15 cellular contexts compared by ENCODE assay signal in the genomic region with DNA sequence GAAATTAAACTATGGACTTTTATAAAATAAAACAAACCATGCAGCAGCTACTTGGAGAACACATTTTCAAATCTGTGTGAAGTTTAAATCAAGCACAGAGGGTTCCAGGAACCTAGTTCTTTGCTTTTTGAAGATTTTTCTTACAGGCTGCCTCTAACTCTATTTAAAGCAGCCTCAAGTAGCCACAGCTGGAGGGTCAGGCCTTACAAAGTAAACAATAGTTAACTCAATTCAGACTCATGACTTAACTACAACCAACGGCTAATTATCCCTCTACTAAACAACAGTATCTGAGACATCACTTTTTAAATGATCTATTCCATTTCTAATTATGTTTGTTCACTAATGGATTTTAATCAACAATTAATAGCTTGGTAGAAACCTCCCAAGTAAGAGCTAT. TPM values are rescaled to one million over a fixed set of nuclear protein-coding genes. Genes with fewer than 3 reads are reported as not detected.
DNase-seq lines count a peak whose midpoint lies in the region; ATAC-seq and TF ChIP-seq lines count a peak whose summit lies in the region.
"Had no signal": no experiment of that assay in that cellular context is flagged by ENCODE, and none has a peak within 500 bp of the region (broad histone marks: within the 10 kb centered on the region; RNA-seq: fewer than 3 reads in every experiment).

No MANE protein-coding gene starts in this region.

- H3K27ac ChIP-seq in lower lobe of right lung (peak overlapping the region; percentile 38), tibial artery (peak overlapping the region; percentile 91 to 99)

- H3K4me1 ChIP-seq in lower lobe of right lung: peaks cover 89% of the 10 kb centered on the region
- peaks cover 0 to 100% (median 78%) of the 10 kb centered on the region in 4 donors for H3K4me1 ChIP-seq in tibial artery

- H3K27me3 Mint-ChIP-seq in activated T-cell treated with anti-CD3 and anti-CD28 coated beads, Interleukin-2, amount 50 U/mL, for 72 hours (ENCODE audit: low read depth): no peaks in the 10 kb centered on the region
- no peaks in the 10 kb centered on the region for H3K27me3 Mint-ChIP-seq in activated CD4-positive, alpha-beta memory T cell treated with anti-CD3 and anti-CD28 coated beads, Interleukin-2, amount 10 ng/mL, durations not matched to agents 7 days and 5 days

- no peaks in the 10 kb centered on the region for H3K9me3 Mint-ChIP-seq in activated T-cell treated with anti-CD3 and anti-CD28 coated beads, Interleukin-2, amount 50 U/mL, for 72 hours
- no peaks in the 10 kb centered on the region for H3K9me3 Mint-ChIP-seq in activated CD4-positive, alpha-beta memory T cell treated with anti-CD3 and anti-CD28 coated beads, Interleukin-2, amount 10 ng/mL, durations not matched to agents 7 days and 5 days
- H3K9me3 Mint-ChIP-seq: natural killer cell had no signal

- peaks cover 91% of the 10 kb centered on the region for H3K4me1 Mint-ChIP-seq in activated T-cell treated with anti-CD3 and anti-CD28 coated beads, Interleukin-2, amount 50 U/mL, for 72 hours (ENCODE audit: low read depth)
- H3K4me1 Mint-ChIP-seq in activated CD4-positive, alpha-beta memory T cell treated with anti-CD3 and anti-CD28 coated beads, Interleukin-2, amount 10 ng/mL, durations not matched to agents 7 days and 5 days: peaks cover 89% of the 10 kb centered on the region

- no peak for TF ChIP-seq CTCF in lower lobe of right lung (IDR thresholded peaks at IDR 0.05)
- TF ChIP-seq CTCF in tibial artery (IDR thresholded peaks at IDR 0.05): no peak

- H3K36me3 ChIP-seq in lower lobe of right lung (no peaks in the 10 kb centered on the region), tibial artery (no peaks in the 10 kb centered on the region)
- H3K36me3 ChIP-seq: HAP-1 had no signal

- peak overlapping the region in 1 of 2 donors; percentile 78 for H3K4me3 Mint-ChIP-seq in activated T-cell treated with anti-CD3 and anti-CD28 coated beads, Interleukin-2, amount 50 U/mL, for 72 hours
- no peak overlapping the region for H3K4me3 Mint-ChIP-seq in activated CD4-positive, alpha-beta memory T cell treated with anti-CD3 and anti-CD28 coated beads, Interleukin-2, amount 10 ng/mL, durations not matched to agents 7 days and 5 days
- H3K4me3 Mint-ChIP-seq: natural killer cell had no signal

- ATAC-seq in activated T-cell treated with anti-CD3 and anti-CD28 coated beads, Interleukin-2, amount 50 U/mL, for 72 hours (replicated peaks in 1 of 2): no peak
- ATAC-seq in lower lobe of right lung: peak in 1 of 2 donors; percentile 42
- ATAC-seq: natural killer cell had no signal

- H3K9me3 ChIP-seq in lower lobe of right lung (no peaks in the 10 kb centered on the region), tibial artery (no peaks in the 10 kb centered on the region)
- H3K9me3 ChIP-seq: HAP-1 had no signal

- no peaks in the 10 kb centered on the region for H3K27me3 ChIP-seq in lower lobe of right lung (ENCODE audit: low read depth)
- H3K27me3 ChIP-seq in tibial artery: no peaks in the 10 kb centered on the region

- CTCF ChIA-PET in activated CD4-positive, alpha-beta memory T cell treated with anti-CD3 and anti-CD28 coated beads, Interleukin-2, amount 10 ng/mL, durations not matched to agents 7 days and 5 days (lab: Charles Lee): interaction anchor here (0.9 to 4.3 kb wide), 8 partner anchors 8 to 267 kb away, joined by 3 to 30 read pairs (median 6); no protein-coding TSS in a partner anchor

- no peaks in the 10 kb centered on the region for H3K36me3 Mint-ChIP-seq in activated T-cell treated with anti-CD3 and anti-CD28 coated beads, Interleukin-2, amount 50 U/mL, for 72 hours (ENCODE audit: insufficient read depth in 2 of 2)
- peaks cover 20% of the 10 kb centered on the region for H3K36me3 Mint-ChIP-seq in activated CD4-positive, alpha-beta memory T cell treated with anti-CD3 and anti-CD28 coated beads, Interleukin-2, amount 10 ng/mL, durations not matched to agents 7 days and 5 days (ENCODE audit: low read depth)
- H3K36me3 Mint-ChIP-seq: natural killer cell had no signal

- peak overlapping the region; percentile 96 for H3K27ac Mint-ChIP-seq in activated T-cell treated with anti-CD3 and anti-CD28 coated beads, Interleukin-2, amount 50 U/mL, for 72 hours
- H3K27ac Mint-ChIP-seq in activated CD4-positive, alpha-beta memory T cell treated with anti-CD3 and anti-CD28 coated beads, Interleukin-2, amount 10 ng/mL, durations not matched to agents 7 days and 5 days: peak overlapping the region; percentile 83
- H3K27ac Mint-ChIP-seq: natural killer cell had no signal

- no peak for DNase-seq in activated T-cell treated with anti-CD3 and anti-CD28 coated beads, Interleukin-2, amount 50 U/mL, for 72 hours
- DNase-seq in activated T-cell treated with anti-CD3 and anti-CD28 coated beads for 4 hours (no peak), lower lobe of right lung (no peak), tibial artery (no peak), T-helper 9 cell (no peak)
- DNase-seq in activated CD4-positive, alpha-beta memory T cell treated with anti-CD3 and anti-CD28 coated beads, Interleukin-2, amount 10 ng/mL, durations not matched to agents 7 days and 5 days: no peak
- DNase-seq in activated effector memory CD4-positive, alpha-beta T cell treated with Interleukin-2 at 50 U/mL for 16 hours: no peak
- DNase-seq in activated CD8-positive, alpha-beta memory T cell treated with anti-CD3 and anti-CD28 coated beads, Interleukin-2, amount 50 U/mL, for 4 hours: no peak
- DNase-seq: activated CD4-positive, alpha-beta T cell treated with anti-CD3 and anti-CD28 coated beads, Interleukin-2, amount 50 U/mL, for 1 hour; effector CD4-positive, alpha-beta T cell; natural killer cell; NCI-H446 treated with DMSO at 0.1 percent for 48 hours; SIG-M5; stimulated activated naive CD4-positive, alpha-beta T cell treated with Interleukin-2 at 50 U/mL for 16 hours had no signal

- H3K4me3 ChIP-seq in lower lobe of right lung (no peak overlapping the region), tibial artery (no peak overlapping the region)
- H3K4me3 ChIP-seq: HAP-1 had no signal

- intact Hi-C loops in lower lobe of right lung (cut with DNase I) (no loop called here), tibial artery (cut with DNase I; ENCODE audit: low total_unique reads) (no loop called here)

- POLR2A ChIA-PET in activated CD4-positive, alpha-beta memory T cell treated with anti-CD3 and anti-CD28 coated beads, Interleukin-2, amount 10 ng/mL, durations not matched to agents 7 days and 5 days (lab: Charles Lee): interaction anchor here (0.7 to 12.8 kb wide), 12 partner anchors 6 to 507 kb away, joined by 3 to 117 read pairs (median 8); a partner anchor contains a TSS

RNA-seq across cellular contexts. Expression of a gene that starts 9.8 kb away (rescaled TPM):
- 10 to 100 TPM; 21.6 to 44.8 TPM for total RNA-seq in activated T-cell treated with anti-CD3 and anti-CD28 coated beads, Interleukin-2, amount 50 U/mL, for 72 hours
- total RNA-seq in activated CD4-positive, alpha-beta memory T cell treated with anti-CD3 and anti-CD28 coated beads, Interleukin-2, amount 10 ng/mL, durations not matched to agents 7 days and 5 days: 10 to 100 TPM; 43.0 to 43.7 TPM
- 54.2 TPM for total RNA-seq in lower lobe of right lung
